ENCODE assay signal across 11 cellular contexts in the genomic region with DNA sequence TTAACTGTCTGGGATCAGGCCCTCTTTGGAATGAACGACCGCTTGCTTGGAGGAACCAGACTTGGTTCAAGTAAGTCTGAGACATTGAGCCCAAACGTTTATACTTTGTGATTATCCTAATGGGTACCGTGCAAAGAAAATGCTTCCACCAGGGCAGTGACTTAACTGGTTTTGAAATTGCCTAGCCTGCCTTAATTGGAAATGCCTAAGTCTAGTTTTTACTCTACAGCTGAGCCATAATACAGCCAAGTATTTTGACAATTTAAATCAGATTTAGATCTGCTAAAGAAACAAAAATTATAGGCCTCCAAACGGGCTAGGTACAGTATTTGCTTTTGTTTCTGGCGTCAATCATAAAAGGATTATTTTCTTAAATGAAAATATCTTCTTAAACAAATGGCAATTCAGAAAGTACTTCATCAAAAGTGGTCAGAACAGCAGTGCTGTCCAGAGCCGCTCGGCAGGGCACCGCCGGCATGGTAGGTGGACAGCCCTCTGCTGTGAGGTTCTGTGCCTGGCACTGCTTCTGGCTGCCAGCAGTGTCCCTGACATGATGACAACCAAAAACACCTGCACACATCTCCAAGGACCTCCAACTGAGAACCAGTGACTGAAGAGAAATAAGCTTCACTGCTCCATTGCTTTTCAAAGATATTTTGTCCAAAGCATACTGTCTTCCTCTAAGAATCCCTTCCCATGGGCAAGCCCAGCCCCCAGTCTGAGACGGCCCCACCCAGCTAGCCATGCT. TPM values are rescaled to one million over a fixed set of nuclear protein-coding genes. Genes with fewer than 3 reads are reported as not detected.
A peak's percentile ranks its signal among the peaks of the same experiment; 100 is the strongest.
DNase-seq lines count a peak whose midpoint lies in the region; ATAC-seq, FAIRE-seq and TF ChIP-seq lines count a peak whose summit lies in the region.
"Had no signal": no experiment of that assay in that cellular context is flagged by ENCODE, and none has a peak within 500 bp of the region (broad histone marks: within the 10 kb centered on the region; RNA-seq: fewer than 3 reads in every experiment).

No MANE protein-coding gene starts in this region.

- H3K4me3 ChIP-seq in A549: no peak overlapping the region

- no peak for TF ChIP-seq RAD21 in A549 (conservative IDR thresholded peaks at IDR 0.05 in 1 of 2, IDR thresholded peaks at IDR 0.05 in 1 of 2)

- H3K9me3 Mint-ChIP-seq in Calu3 (ENCODE audit: low read depth, unreplicated experiment) (no peaks in the 10 kb centered on the region), memory B cell (peaks cover 2% of the 10 kb centered on the region)
- no peaks in the 10 kb centered on the region for H3K9me3 Mint-ChIP-seq in activated T-helper 17 cell treated with anti-CD3 and anti-CD28 coated beads, Interleukin-2, amount 50 U/mL, for 72 hours

- no peaks in the 10 kb centered on the region for H3K9me3 ChIP-seq in A549
- H3K9me3 ChIP-seq: neutrophil had no signal

- ATAC-seq in A549 (0 out of 6 replicates have a peak, but pooled peaks of 1 of the 2 experiments have one; percentile 1), memory B cell (ENCODE audit: low read depth) (no peak), esophagus mucosa (no peak), GM21447 (IDR thresholded peaks at IDR 0.05; ENCODE audit: unreplicated experiment) (no peak)
- ATAC-seq in activated T-helper 17 cell treated with anti-CD3 and anti-CD28 coated beads, Interleukin-2, amount 50 U/mL, for 72 hours (replicated peaks): no peak

- no peak overlapping the region for H3K27ac ChIP-seq in A549
- H3K27ac ChIP-seq: neutrophil had no signal

- FAIRE-seq in A549 (lab: Jason Lieb, UNC): no peak

- WGBS in A549 (ENCODE audit: missing lambda C conversion rate): 83% methylated on average over 11 of the region's 11 CpGs

- no peaks in the 10 kb centered on the region for H3K27me3 Mint-ChIP-seq in Calu3 (ENCODE audit: unreplicated experiment)
- H3K27me3 Mint-ChIP-seq in activated T-helper 17 cell treated with anti-CD3 and anti-CD28 coated beads, Interleukin-2, amount 50 U/mL, for 72 hours: no peaks in the 10 kb centered on the region
- no peaks in the 10 kb centered on the region for H3K27me3 Mint-ChIP-seq in memory B cell

- H3K27ac Mint-ChIP-seq in Calu3 (ENCODE audit: unreplicated experiment): peak overlapping the region; percentile 84
- peak overlapping the region; percentile 80 for H3K27ac Mint-ChIP-seq in activated T-helper 17 cell treated with anti-CD3 and anti-CD28 coated beads, Interleukin-2, amount 50 U/mL, for 72 hours
- peak overlapping the region; percentile 42 for H3K27ac Mint-ChIP-seq in memory B cell

- intact Hi-C loops in Calu3 (cut with micrococcal nuclease; ENCODE audit: unreplicated experiment): loop anchor here (2.0 kb wide), 1 partner anchor 45 kb away; no protein-coding TSS in a partner anchor

- CTCF ChIA-PET in A549 (lab: Yijun Ruan, JAX): interaction anchor here (0.5 to 2.9 kb wide), 4 partner anchors 26 to 131 kb away, joined by 3 to 8 read pairs (median 4); no protein-coding TSS in a partner anchor
- CTCF ChIA-PET in Calu3 (lab: Charles Lee): interaction anchor here (1.1 kb wide), 1 partner anchor 11 kb away, joined by 5 read pairs; no protein-coding TSS in a partner anchor

- H3K4me3 Mint-ChIP-seq in Calu3 (ENCODE audit: low read depth, unreplicated experiment) (peak overlapping the region; percentile 18), memory B cell (no peak overlapping the region)
- no peak overlapping the region for H3K4me3 Mint-ChIP-seq in activated T-helper 17 cell treated with anti-CD3 and anti-CD28 coated beads, Interleukin-2, amount 50 U/mL, for 72 hours

- H3K36me3 Mint-ChIP-seq in Calu3 (ENCODE audit: insufficient read depth, unreplicated experiment) (peaks cover 97% of the 10 kb centered on the region), memory B cell (peaks cover 28% of the 10 kb centered on the region)
- H3K36me3 Mint-ChIP-seq in activated T-helper 17 cell treated with anti-CD3 and anti-CD28 coated beads, Interleukin-2, amount 50 U/mL, for 72 hours (ENCODE audit: low read depth): peaks cover 98% of the 10 kb centered on the region

- H3K4me2 ChIP-seq in A549: no peak overlapping the region

- TF ChIP-seq POLR2A in A549 (IDR thresholded peaks at IDR 0.05; ENCODE audit: low read length): no peak

- no peak for TF ChIP-seq EP300 in A549 (IDR thresholded peaks at IDR 0.05)

- DNase-seq in A549 (ENCODE audit: low read depth in 1 of 2, low spot score in 1 of 2): no peak
- no peak for DNase-seq in Calu3
- DNase-seq in memory B cell (ENCODE audit: low spot score in 2 of 2): no peak
- no peak for DNase-seq in stimulated activated CD4-positive, alpha-beta T cell treated with anti-CD3 and anti-CD28 coated beads, Interleukin-2, amount 100 ng/mL, for 48 hours
- DNase-seq in stimulated activated CD8-positive, alpha-beta memory T cell treated with anti-CD3 and anti-CD28 coated beads, Interleukin-4, amount 100 ng/mL, for 48 hours: no peak
- DNase-seq: activated CD8-positive, alpha-beta memory T cell treated with anti-CD3 and anti-CD28 coated beads, Interleukin-2, amount 50 U/mL, for 4 hours; SW 1271 had no signal

- H3K4me1 Mint-ChIP-seq in Calu3 (ENCODE audit: low read depth, unreplicated experiment) (peaks cover 45% of the 10 kb centered on the region), memory B cell (peaks cover 10% of the 10 kb centered on the region)
- peaks cover 11% of the 10 kb centered on the region for H3K4me1 Mint-ChIP-seq in activated T-helper 17 cell treated with anti-CD3 and anti-CD28 coated beads, Interleukin-2, amount 50 U/mL, for 72 hours

- BruUV-seq in Calu3 (replicated peaks; lab: Mats Ljungman, UMichigan): no TSS peak

- H3K4me1 ChIP-seq in A549: no peaks in the 10 kb centered on the region

- TF ChIP-seq CTCF in A549 (IDR thresholded peaks at IDR 0.05): no peak
- TF ChIP-seq CTCF in Calu3 (IDR thresholded peaks at IDR 0.05; ENCODE audit: unreplicated experiment): no peak

- POLR2A ChIA-PET in A549 (lab: Yijun Ruan, JAX): no interaction called here

TF ChIP-seq in A549, 52 proteins besides CTCF, POLR2A, EP300 and RAD21:
- TF ChIP-seq GATA3 (IDR thresholded peaks at IDR 0.05; ENCODE audit: borderline replicate concordance) (peak; percentile 8; the same call in 1 of the 2 replicates), SMC3 (IDR thresholded peaks at IDR 0.05) (no peak), JUN (IDR thresholded peaks at IDR 0.05) (0 out of 5 replicates have a peak, but pooled peaks of 1 of the 2 experiments have one; percentile 5)

RNA-seq across cellular contexts. Expression of a gene that starts 55.6 kb away (rescaled TPM):
- polyA plus RNA-seq in A549 (2011; rRNA removed) (207 and 254 TPM in 2 replicates), A549 (2017; fragmentation: RNase III; extraction: RNeasy Plus Mini Kit Qiagen cat#74134 plus additional on column Dnase treatment) (219 to 259 TPM (median 219 TPM) in 3 replicates)
- 181 and 208 TPM in 2 replicates for polyA plus RNA-seq in A549 (2012; cell fraction: cytosol; rRNA removed)
- polyA plus RNA-seq in A549 (2012; cell fraction: nucleus; rRNA removed): 283 and 311 TPM in 2 replicates
- polyA minus RNA-seq in A549 (2011; rRNA and poly(A)+ RNA removed): 183 and 197 TPM in 2 replicates
- total RNA-seq in Calu3 (2022) (935 and 954 TPM in 2 replicates), esophagus mucosa (368 TPM)
- 100 to 1,000 TPM; 159 to 212 TPM for total RNA-seq in activated T-helper 17 cell treated with anti-CD3 and anti-CD28 coated beads, Interleukin-2, amount 50 U/mL, for 72 hours
